22 cellular contexts compared by ENCODE assay signal in the genomic region with DNA sequence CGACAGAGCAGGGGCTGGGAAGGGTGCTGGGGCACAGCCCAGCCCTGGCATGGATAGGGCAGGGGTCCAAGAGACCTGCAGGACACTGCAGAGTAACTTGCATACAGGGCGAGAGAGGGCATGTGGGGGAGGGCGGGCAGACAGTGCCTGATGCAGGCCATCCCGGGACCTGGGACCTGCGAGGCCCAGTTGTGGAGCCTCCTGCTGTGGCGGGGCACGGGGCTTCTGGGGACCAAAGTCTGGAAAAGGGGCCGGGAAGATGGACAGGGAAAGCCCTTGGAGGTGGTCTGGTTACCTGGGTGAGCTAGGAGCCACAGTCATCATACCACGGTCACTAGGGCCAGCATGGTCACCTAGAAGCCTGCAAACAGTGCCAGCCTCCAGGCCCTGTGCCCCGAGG. TPM values are rescaled to one million over a fixed set of nuclear protein-coding genes. Genes with fewer than 3 reads are reported as not detected.
DNase-seq lines count a peak whose midpoint lies in the region; ATAC-seq, FAIRE-seq and TF ChIP-seq lines count a peak whose summit lies in the region.
"Had no signal": no experiment of that assay in that cellular context is flagged by ENCODE, and none has a peak within 500 bp of the region (broad histone marks: within the 10 kb centered on the region; RNA-seq: fewer than 3 reads in every experiment).

No MANE protein-coding gene starts in this region.

- no peak overlapping the region for H3K4me3 Mint-ChIP-seq in activated T-cell treated with anti-CD3 and anti-CD28 coated beads, Interleukin-2, amount 50 U/mL, for 24 hours
- H3K4me3 Mint-ChIP-seq: central memory CD8-positive, alpha-beta T cell had no signal

- H3K36me3 ChIP-seq in kidney (ENCODE audit: control insufficient read depth in 1 of 2, insufficient read depth in 2 of 2, low read length in 2 of 2) = peaks cover 0 to 4% of the 10 kb centered on the region in 2 donors
- no peaks in the 10 kb centered on the region for H3K36me3 ChIP-seq in testis (ENCODE audit: low read depth, missing control alignments)
- H3K36me3 ChIP-seq in breast epithelium = no peaks in the 10 kb centered on the region
- H3K36me3 ChIP-seq: uterus had no signal

- H3K4me3 ChIP-seq in kidney (ENCODE audit: low read length in 2 of 2) (no peak overlapping the region), testis (no peak overlapping the region), breast epithelium (no peak overlapping the region)
- H3K4me3 ChIP-seq: ascending aorta; BLaER1 treated with 17β-estradiol and CSF1 and Interleukin-3, amounts not matched to agents 10 nM and 100 nM; smooth muscle cell; uterus had no signal

- no peaks in the 10 kb centered on the region for H3K4me1 ChIP-seq in kidney (ENCODE audit: control insufficient read depth in 1 of 2, insufficient read depth in 1 of 2, low read depth in 1 of 2, low read length in 2 of 2)
- H3K4me1 ChIP-seq in testis = peaks cover 21% of the 10 kb centered on the region
- H3K4me1 ChIP-seq in breast epithelium = no peaks in the 10 kb centered on the region
- H3K4me1 ChIP-seq: ascending aorta, uterus had no signal

- 90 to 93% methylated on average over 10 of the region's 10 CpGs for WGBS in testis, 2 donors

- no peak overlapping the region for H3K27ac ChIP-seq in kidney (ENCODE audit: low read depth in 2 of 2, low read length in 2 of 2)
- no peak overlapping the region for H3K27ac ChIP-seq in testis
- H3K27ac ChIP-seq in breast epithelium = no peak overlapping the region
- H3K27ac ChIP-seq: ascending aorta; BLaER1 treated with 17β-estradiol and CSF1 and Interleukin-3, amounts not matched to agents 10 nM and 100 nM; HL-60; neutrophil; uterus had no signal

- H3K36me3 Mint-ChIP-seq in activated T-cell treated with anti-CD3 and anti-CD28 coated beads, Interleukin-2, amount 50 U/mL, for 24 hours (ENCODE audit: low read depth) = peaks cover 29% of the 10 kb centered on the region

- H3K27me3 ChIP-seq in testis (no peaks in the 10 kb centered on the region), breast epithelium (no peaks in the 10 kb centered on the region)
- H3K27me3 ChIP-seq: ascending aorta; BLaER1 treated with 17β-estradiol and CSF1 and Interleukin-3, amounts not matched to agents 10 nM and 100 nM; uterus had no signal

- peaks cover 47% of the 10 kb centered on the region for H3K4me1 Mint-ChIP-seq in activated T-cell treated with anti-CD3 and anti-CD28 coated beads, Interleukin-2, amount 50 U/mL, for 24 hours (ENCODE audit: low read depth)

- H3K9me3 Mint-ChIP-seq in activated T-cell treated with anti-CD3 and anti-CD28 coated beads, Interleukin-2, amount 50 U/mL, for 24 hours = no peaks in the 10 kb centered on the region
- H3K9me3 Mint-ChIP-seq: central memory CD8-positive, alpha-beta T cell had no signal

- no peak for FAIRE-seq in kidney (lab: Jason Lieb, UNC)
- FAIRE-seq: H54, islet of Langerhans had no signal

- TF ChIP-seq POLR2A in testis (IDR thresholded peaks at IDR 0.05) = no peak
- TF ChIP-seq POLR2A in breast epithelium (IDR thresholded peaks at IDR 0.05) = no peak

- H3K9me3 ChIP-seq in kidney (ENCODE audit: control insufficient read depth in 1 of 2, low read length in 2 of 2) = no peaks in the 10 kb centered on the region
- no peaks in the 10 kb centered on the region for H3K9me3 ChIP-seq in testis
- no peaks in the 10 kb centered on the region for H3K9me3 ChIP-seq in breast epithelium
- H3K9me3 ChIP-seq: ascending aorta; BLaER1 treated with 17β-estradiol and CSF1 and Interleukin-3, amounts not matched to agents 10 nM and 100 nM; neutrophil; uterus had no signal

- TF ChIP-seq CTCF in kidney (IDR thresholded peaks at IDR 0.05; ENCODE audit: borderline replicate concordance, extremely low read depth, insufficient read depth) (no peak), testis (IDR thresholded peaks at IDR 0.05) (no peak), breast epithelium (IDR thresholded peaks at IDR 0.05) (no peak)

- no peak overlapping the region for H3K9ac ChIP-seq in kidney (ENCODE audit: low read length in 2 of 2)
- H3K9ac ChIP-seq: BLaER1 treated with 17β-estradiol and CSF1 and Interleukin-3, amounts not matched to agents 10 nM and 100 nM had no signal

- H3K27ac Mint-ChIP-seq in activated T-cell treated with anti-CD3 and anti-CD28 coated beads, Interleukin-2, amount 50 U/mL, for 24 hours = no peak overlapping the region

- H3K27me3 Mint-ChIP-seq in activated T-cell treated with anti-CD3 and anti-CD28 coated beads, Interleukin-2, amount 50 U/mL, for 24 hours = no peaks in the 10 kb centered on the region
- H3K27me3 Mint-ChIP-seq: central memory CD8-positive, alpha-beta T cell had no signal

- peak; percentile 11 for DNase-seq in activated T-cell treated with anti-CD3 and anti-CD28 coated beads, Interleukin-2, amount 50 U/mL, for 1 hour
- DNase-seq in activated T-cell treated with anti-CD3 and anti-CD28 coated beads, Interleukin-2, amount 50 U/mL, for 24 hours = no peak
- peak; percentile 66 for DNase-seq in kidney
- peak; percentile 9 for DNase-seq in testis
- DNase-seq in breast epithelium (ENCODE audit: low spot score in 2 of 2) = no peak
- DNase-seq: foreskin melanocyte; hippocampal formation; IMR-90; NCI-H1417; NCI-H524 treated with DMSO at 0.1 percent for 48 hours; stimulated activated CD4-positive, alpha-beta T cell treated with anti-CD3 and anti-CD28 coated beads, Interleukin-4, amount 100 ng/mL, for 4 hours; uterus had no signal

- no peak for ATAC-seq in GM18498 (IDR thresholded peaks at IDR 0.05; ENCODE audit: unreplicated experiment)

- intact Hi-C loops in kidney (cut with DNase I) = no loop called here
- intact Hi-C loops in testis (cut with DNase I; ENCODE audit: low total_unique reads) = no loop called here
- intact Hi-C loops in breast epithelium (cut with DNase I; ENCODE audit: low total_unique reads) = no loop called here

RNA-seq across cellular contexts. Expression of gene TUBB1, which starts 0.4 kb away (rescaled TPM):
- total RNA-seq in kidney = not detected
- polyA plus RNA-seq in kidney (ENCODE audit: insufficient read depth, low read depth, low replicate concordance) = 0.17 TPM
- total RNA-seq in testis = under 1 TPM; 0.25 to 0.55 TPM
- polyA plus RNA-seq in testis (ENCODE audit: insufficient read depth, low read depth, low replicate concordance) = 1.3 TPM
- total RNA-seq in breast epithelium = under 1 TPM in 1 of 3 donors, not detected in 2; 0.16 TPM
- total RNA-seq: A673, ascending aorta, IMR-90 had no signal
- polyA plus RNA-seq: IMR-90, smooth muscle cell had no signal

RNA-seq across cellular contexts. Expression of gene CTSZ, which starts 11.8 kb away (rescaled TPM):
- total RNA-seq in kidney (200 TPM), testis (10 to 100 TPM; 49.4 to 77.4 TPM), breast epithelium (100 to 1,000 TPM; 135 to 238 (median 181) TPM)
- polyA plus RNA-seq in kidney (ENCODE audit: insufficient read depth, low read depth, low replicate concordance) (234 TPM), testis (ENCODE audit: insufficient read depth, low read depth, low replicate concordance) (120 TPM)

RNA-seq across cellular contexts. Expression of gene ATP5F1E, which starts 13.3 kb away (rescaled TPM):
- total RNA-seq in kidney = 67.7 TPM
- 251 TPM for polyA plus RNA-seq in kidney (ENCODE audit: insufficient read depth, low read depth, low replicate concordance)
- 10 to 100 TPM; 24.6 to 25.5 TPM for total RNA-seq in testis
- 76.0 TPM for polyA plus RNA-seq in testis (ENCODE audit: insufficient read depth, low read depth, low replicate concordance)
- 10 to 100 TPM; 25.6 to 36.4 (median 31.4) TPM for total RNA-seq in breast epithelium

RNA-seq across cellular contexts. Expression of gene PRELID3B, which starts 23.8 kb away (rescaled TPM):
- total RNA-seq in kidney (38.5 TPM), testis (10 to 100 TPM; 29.1 to 35.3 TPM), breast epithelium (10 to 100 TPM; 43.7 to 55.4 (median 52.4) TPM)
- polyA plus RNA-seq in kidney (ENCODE audit: insufficient read depth, low read depth, low replicate concordance) (26.4 TPM), testis (ENCODE audit: insufficient read depth, low read depth, low replicate concordance) (54.3 TPM)

RNA-seq across cellular contexts. Expression of gene NELFCD, which starts 37.8 kb away (rescaled TPM):
- total RNA-seq in kidney (50.2 TPM), testis (100 to 1,000 TPM; 103 to 123 TPM), breast epithelium (10 to 100 TPM; 50.1 to 78.7 (median 77.7) TPM)
- polyA plus RNA-seq in kidney (ENCODE audit: insufficient read depth, low read depth, low replicate concordance) (63.4 TPM), testis (ENCODE audit: insufficient read depth, low read depth, low replicate concordance) (105 TPM)

Comparison
In these comparisons a context has a peak if more than half of its experiments do, and no peak if none do; other contexts are left out.
1. DNase-seq: peak in activated T-cell treated with anti-CD3 and anti-CD28 coated beads, Interleukin-2, amount 50 U/mL, for 1 hour (single experiment), kidney (single experiment) and testis (single experiment); none in activated T-cell treated with anti-CD3 and anti-CD28 coated beads, Interleukin-2, amount 50 U/mL, for 24 hours (single experiment) and breast epithelium (0 of 2).